ENCODE assay signal across 10 cellular contexts in the genomic region with DNA sequence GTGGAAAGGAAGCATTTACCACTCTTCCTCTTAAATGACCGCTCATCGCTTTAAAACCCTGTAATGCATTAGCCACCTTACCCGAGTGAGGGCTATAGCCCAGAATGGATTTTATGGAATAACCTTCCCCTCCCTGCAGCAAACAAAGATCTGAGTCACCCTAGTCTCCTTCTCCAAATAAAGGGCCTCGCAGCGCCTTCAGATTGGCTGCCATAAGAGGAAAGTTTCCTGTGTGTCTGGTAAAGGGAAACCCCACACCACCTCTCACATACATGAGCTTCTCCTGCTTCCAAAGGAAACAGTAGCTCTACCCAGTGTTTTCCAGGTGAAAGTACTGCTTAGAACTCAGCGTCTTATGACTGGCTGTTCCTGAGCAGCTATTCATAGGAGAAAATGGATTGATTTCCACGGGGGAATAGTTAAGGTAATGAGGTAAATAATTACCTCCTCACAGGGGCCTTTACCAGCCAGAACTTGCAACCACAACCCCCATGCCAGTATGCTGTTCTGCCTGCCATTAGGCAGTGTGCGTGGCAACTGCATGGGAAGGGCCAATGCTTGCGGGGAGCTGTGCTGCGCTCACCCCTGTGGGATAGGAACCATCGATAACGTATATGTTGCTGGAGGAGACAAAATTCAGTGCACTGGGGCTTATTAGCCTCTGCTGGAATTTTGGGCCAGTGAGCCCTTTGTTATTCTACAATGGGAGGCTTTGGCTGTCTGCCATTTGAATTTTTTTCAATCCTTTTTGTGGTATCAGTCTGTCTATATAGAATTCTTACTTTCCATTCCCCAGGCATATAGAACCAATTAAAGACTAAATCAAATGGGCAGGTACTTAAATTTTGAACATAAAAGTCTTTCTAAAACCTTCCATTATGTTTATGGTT. TPM values are rescaled to one million over a fixed set of nuclear protein-coding genes. Genes with fewer than 3 reads are reported as not detected.
DNase-seq lines count a peak whose midpoint lies in the region; ATAC-seq, FAIRE-seq and TF ChIP-seq lines count a peak whose summit lies in the region.
"Had no signal": no experiment of that assay in that cellular context is flagged by ENCODE, and none has a peak within 500 bp of the region (broad histone marks: within the 10 kb centered on the region; RNA-seq: fewer than 3 reads in every experiment).

No MANE protein-coding gene starts in this region.

- ATAC-seq in activated naive CD4-positive, alpha-beta T cell treated with anti-CD3 and anti-CD28 coated beads, Interleukin-2, amount 50 U/mL, for 72 hours, result no peak
- ATAC-seq in activated naive CD8-positive, alpha-beta T cell treated with anti-CD3 and anti-CD28 coated beads, Interleukin-2, amount 50 U/mL, for 24 hours, result no peak

- H3K36me3 ChIP-seq in HAP-1 (replicated peaks), result peaks cover 35% of the 10 kb centered on the region

- no peaks in the 10 kb centered on the region for H3K9me3 ChIP-seq in HAP-1

- peak; percentile 89 for FAIRE-seq in islet of Langerhans (lab: Jason Lieb, UNC)

- H3K27me3 Mint-ChIP-seq in activated naive CD8-positive, alpha-beta T cell treated with anti-CD3 and anti-CD28 coated beads, Interleukin-2, amount 50 U/mL, for 24 hours, result no peaks in the 10 kb centered on the region
- H3K27me3 Mint-ChIP-seq: memory B cell had no signal

- in situ Hi-C loops in HAP-1 (cut with MboI; ENCODE audit: low sequenced_read_pairs) (no loop called here), astrocyte of the spinal cord (cut with HindIII; ENCODE audit: low sequenced_read_pairs) (no loop called here)

- H3K4me3 ChIP-seq in HAP-1 (no peak overlapping the region; the same call in 1 of the 2 replicates), astrocyte of the spinal cord (ENCODE audit: low read depth, low read length) (no peak overlapping the region), skin epidermis (no peak overlapping the region)

- H3K4me1 Mint-ChIP-seq in activated naive CD8-positive, alpha-beta T cell treated with anti-CD3 and anti-CD28 coated beads, Interleukin-2, amount 50 U/mL, for 24 hours, result peaks cover 2% of the 10 kb centered on the region

- H3K36me3 Mint-ChIP-seq in activated naive CD4-positive, alpha-beta T cell treated with anti-CD3 and anti-CD28 coated beads, Interleukin-2, amount 50 U/mL, for 72 hours, result no peaks in the 10 kb centered on the region
- H3K36me3 Mint-ChIP-seq in activated naive CD8-positive, alpha-beta T cell treated with anti-CD3 and anti-CD28 coated beads, Interleukin-2, amount 50 U/mL, for 24 hours (ENCODE audit: low read depth), result peaks cover 25% of the 10 kb centered on the region

- peak overlapping the region in 1 of 2 donors; percentile 86 for H3K27ac Mint-ChIP-seq in activated naive CD4-positive, alpha-beta T cell treated with anti-CD3 and anti-CD28 coated beads, Interleukin-2, amount 50 U/mL, for 72 hours
- no peak overlapping the region for H3K27ac Mint-ChIP-seq in activated naive CD8-positive, alpha-beta T cell treated with anti-CD3 and anti-CD28 coated beads, Interleukin-2, amount 50 U/mL, for 24 hours
- H3K27ac Mint-ChIP-seq: memory B cell had no signal

- peaks cover 16% of the 10 kb centered on the region for H3K4me1 ChIP-seq in HAP-1

- no peaks in the 10 kb centered on the region for H3K27me3 ChIP-seq in HAP-1 (ENCODE audit: low read depth)

- DNase-seq in HAP-1 (ENCODE audit: low spot score in 2 of 2) (peak; percentile 77 to 89), astrocyte of the spinal cord (ENCODE audit: low read depth, low spot score) (peak; percentile 90), DMS79 treated with DMSO at 0.1 percent for 48 hours (lab: John Stamatoyannopoulos, UW) (no peak)
- DNase-seq in activated naive CD4-positive, alpha-beta T cell treated with anti-CD3 and anti-CD28 coated beads, Interleukin-2, amount 50 U/mL, for 72 hours (ENCODE audit: low spot score in 2 of 2), result no peak
- DNase-seq in activated naive CD8-positive, alpha-beta T cell treated with anti-CD3 and anti-CD28 coated beads, Interleukin-2, amount 50 U/mL, for 24 hours, result no peak
- DNase-seq in stimulated activated CD4-positive, alpha-beta T cell treated with anti-CD3 and anti-CD28 coated beads, Interleukin-1b, Interleukin-23, amount 100 ng/mL, for 48 hours, result no peak
- DNase-seq: activated naive CD4-positive, alpha-beta T cell had no signal

- TF ChIP-seq CTCF in astrocyte of the spinal cord (IDR thresholded peaks at IDR 0.05; ENCODE audit: low read depth, low read length), result peak; percentile 4

- H3K4me3 Mint-ChIP-seq in activated naive CD8-positive, alpha-beta T cell treated with anti-CD3 and anti-CD28 coated beads, Interleukin-2, amount 50 U/mL, for 24 hours, result no peak overlapping the region
- H3K4me3 Mint-ChIP-seq: memory B cell had no signal

- H3K27ac ChIP-seq in skin epidermis, result peak overlapping the region in 11 of 21 experiments; percentile 10 to 71 (median 35)

- H3K9me3 Mint-ChIP-seq in activated naive CD4-positive, alpha-beta T cell treated with anti-CD3 and anti-CD28 coated beads, Interleukin-2, amount 50 U/mL, for 72 hours, result no peaks in the 10 kb centered on the region
- no peaks in the 10 kb centered on the region for H3K9me3 Mint-ChIP-seq in activated naive CD8-positive, alpha-beta T cell treated with anti-CD3 and anti-CD28 coated beads, Interleukin-2, amount 50 U/mL, for 24 hours

RNA-seq across cellular contexts. Expression of gene PPP2R1B, which starts 47.5 kb away (rescaled TPM):
- total RNA-seq in activated naive CD4-positive, alpha-beta T cell treated with anti-CD3 and anti-CD28 coated beads, Interleukin-2, amount 50 U/mL, for 72 hours, result 10 to 100 TPM; 53.9 to 57.3 TPM

Comparison
In these comparisons a context has a peak if more than half of its experiments do, and no peak if none do; other contexts are left out.
1. DNase-seq: peak in HAP-1 (2 of 2) and astrocyte of the spinal cord (single experiment); none in activated naive CD4-positive, alpha-beta T cell treated with anti-CD3 and anti-CD28 coated beads, Interleukin-2, amount 50 U/mL, for 72 hours (0 of 2), activated naive CD8-positive, alpha-beta T cell treated with anti-CD3 and anti-CD28 coated beads, Interleukin-2, amount 50 U/mL, for 24 hours (single experiment), stimulated activated CD4-positive, alpha-beta T cell treated with anti-CD3 and anti-CD28 coated beads, Interleukin-1b, Interleukin-23, amount 100 ng/mL, for 48 hours (single experiment) and DMS79 treated with DMSO at 0.1 percent for 48 hours (single experiment).